1 cellular context compared by ENCODE assay signal in genomic region chr16:56686758-56687157, GRCh38.
TF ChIP-seq lines count a peak whose summit lies in the region.

No MANE protein-coding gene starts in this region.

TF ChIP-seq in HepG2, 621 proteins besides CTCF, POLR2A, EP300 and RAD21:
- TF ChIP-seq KAT2B (IDR thresholded peaks at IDR 0.05; ENCODE audit: borderline replicate concordance, low read depth, low read length) (no peak), ATM (IDR thresholded peaks at IDR 0.05; ENCODE audit: borderline replicate concordance) (no peak), ZNF709 (CRISPR knock-in tag; IDR thresholded peaks at IDR 0.05) (no peak), MAFG (CRISPR knock-in tag; IDR thresholded peaks at IDR 0.05) (no peak), KLF12 (CRISPR knock-in tag; IDR thresholded peaks at IDR 0.05; ENCODE audit: borderline replicate concordance) (no peak), GABPB1 (CRISPR knock-in tag; IDR thresholded peaks at IDR 0.05) (no peak), ZNF136 (CRISPR knock-in tag; IDR thresholded peaks at IDR 0.05; ENCODE audit: low read depth) (no peak), ZNF720 (CRISPR knock-in tag; IDR thresholded peaks at IDR 0.05) (no peak), ZNF768 (CRISPR knock-in tag; IDR thresholded peaks at IDR 0.05) (no peak), SMC3 (IDR thresholded peaks at IDR 0.05; ENCODE audit: low read length) (no peak), SMAD3 (CRISPR knock-in tag; IDR thresholded peaks at IDR 0.05) (no peak), RXRB (CRISPR knock-in tag; IDR thresholded peaks at IDR 0.05; ENCODE audit: borderline replicate concordance) (no peak), STAG1 (CRISPR knock-in tag; IDR thresholded peaks at IDR 0.05) (no peak), ZNF572 (CRISPR knock-in tag; IDR thresholded peaks at IDR 0.05) (no peak), ZFP36 (IDR thresholded peaks at IDR 0.05; ENCODE audit: borderline replicate concordance, low read depth, low read length, partially characterized antibody) (no peak), ZNF547 (CRISPR knock-in tag; IDR thresholded peaks at IDR 0.05) (no peak)
- TF ChIP-seq, protein P1, sequence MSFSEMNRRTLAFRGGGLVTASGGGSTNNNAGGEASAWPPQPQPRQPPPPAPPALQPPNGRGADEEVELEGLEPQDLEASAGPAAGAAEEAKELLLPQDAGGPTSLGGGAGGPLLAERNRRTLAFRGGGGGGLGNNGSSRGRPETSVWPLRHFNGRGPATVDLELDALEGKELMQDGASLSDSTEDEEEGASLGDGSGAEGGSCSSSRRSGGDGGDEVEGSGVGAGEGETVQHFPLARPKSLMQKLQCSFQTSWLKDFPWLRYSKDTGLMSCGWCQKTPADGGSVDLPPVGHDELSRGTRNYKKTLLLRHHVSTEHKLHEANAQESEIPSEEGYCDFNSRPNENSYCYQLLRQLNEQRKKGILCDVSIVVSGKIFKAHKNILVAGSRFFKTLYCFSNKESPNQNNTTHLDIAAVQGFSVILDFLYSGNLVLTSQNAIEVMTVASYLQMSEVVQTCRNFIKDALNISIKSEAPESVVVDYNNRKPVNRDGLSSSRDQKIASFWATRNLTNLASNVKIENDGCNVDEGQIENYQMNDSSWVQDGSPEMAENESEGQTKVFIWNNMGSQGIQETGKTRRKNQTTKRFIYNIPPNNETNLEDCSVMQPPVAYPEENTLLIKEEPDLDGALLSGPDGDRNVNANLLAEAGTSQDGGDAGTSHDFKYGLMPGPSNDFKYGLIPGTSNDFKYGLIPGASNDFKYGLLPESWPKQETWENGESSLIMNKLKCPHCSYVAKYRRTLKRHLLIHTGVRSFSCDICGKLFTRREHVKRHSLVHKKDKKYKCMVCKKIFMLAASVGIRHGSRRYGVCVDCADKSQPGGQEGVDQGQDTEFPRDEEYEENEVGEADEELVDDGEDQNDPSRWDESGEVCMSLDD (CRISPR knock-in tag; IDR thresholded peaks at IDR 0.05; ENCODE audit: borderline replicate concordance): no peak
- TF ChIP-seq, protein P2, sequence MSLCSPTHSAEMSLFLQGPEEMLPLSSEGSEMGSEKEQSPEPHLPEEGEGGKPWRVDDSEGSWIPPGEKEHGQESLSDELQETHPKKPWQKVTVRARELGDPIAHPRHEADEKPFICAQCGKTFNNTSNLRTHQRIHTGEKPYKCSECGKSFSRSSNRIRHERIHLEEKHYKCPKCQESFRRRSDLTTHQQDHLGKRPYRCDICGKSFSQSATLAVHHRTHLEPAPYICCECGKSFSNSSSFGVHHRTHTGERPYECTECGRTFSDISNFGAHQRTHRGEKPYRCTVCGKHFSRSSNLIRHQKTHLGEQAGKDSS (CRISPR knock-in tag; IDR thresholded peaks at IDR 0.05; ENCODE audit: borderline replicate concordance, low read depth): no peak
- TF ChIP-seq, protein P3, sequence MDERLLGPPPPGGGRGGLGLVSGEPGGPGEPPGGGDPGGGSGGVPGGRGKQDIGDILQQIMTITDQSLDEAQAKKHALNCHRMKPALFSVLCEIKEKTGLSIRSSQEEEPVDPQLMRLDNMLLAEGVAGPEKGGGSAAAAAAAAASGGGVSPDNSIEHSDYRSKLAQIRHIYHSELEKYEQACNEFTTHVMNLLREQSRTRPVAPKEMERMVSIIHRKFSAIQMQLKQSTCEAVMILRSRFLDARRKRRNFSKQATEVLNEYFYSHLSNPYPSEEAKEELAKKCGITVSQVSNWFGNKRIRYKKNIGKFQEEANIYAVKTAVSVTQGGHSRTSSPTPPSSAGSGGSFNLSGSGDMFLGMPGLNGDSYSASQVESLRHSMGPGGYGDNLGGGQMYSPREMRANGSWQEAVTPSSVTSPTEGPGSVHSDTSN (CRISPR knock-in tag; IDR thresholded peaks at IDR 0.05): no peak
